ENCODE assay signal across 8 cellular contexts in the genomic region with DNA sequence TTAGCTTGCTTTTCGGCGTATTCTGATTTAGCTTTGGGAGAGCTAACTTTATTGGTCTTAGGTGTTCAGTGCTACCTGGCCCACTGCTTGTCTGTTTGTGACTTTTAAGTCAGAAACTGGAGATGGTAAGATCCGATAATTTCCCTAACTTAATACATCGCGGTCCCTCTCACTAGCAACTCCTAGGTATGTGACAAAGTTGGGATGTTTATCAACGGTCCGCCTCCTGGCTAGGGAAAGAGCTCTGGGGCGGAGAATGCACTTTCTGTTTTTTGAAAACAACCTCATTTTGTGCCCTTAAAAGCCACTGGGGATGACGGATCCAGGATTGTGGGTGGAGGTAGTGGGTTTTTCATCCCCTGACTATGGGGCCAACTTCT. TPM values are rescaled to one million over a fixed set of nuclear protein-coding genes. Genes with fewer than 3 reads are reported as not detected.
DNase-seq lines count a peak whose midpoint lies in the region; ATAC-seq and TF ChIP-seq lines count a peak whose summit lies in the region.

No MANE protein-coding gene starts in this region.

- peaks cover 61% of the 10 kb centered on the region for H3K79me2 ChIP-seq in ACC112 (ENCODE audit: control insufficient read depth, insufficient read depth, low read length, unreplicated experiment)

- no peak overlapping the region for H2AFZ ChIP-seq in ACC112 (ENCODE audit: low read length, unreplicated experiment)

- H3K4me3 ChIP-seq in ACC112 (ENCODE audit: low read depth, low read length) (peak overlapping the region; percentile 95), HUES6 (ENCODE audit: low read depth, low read length) (peak overlapping the region; percentile 94), body of pancreas (peak overlapping the region; percentile 71 to 97), mesodermal cell (ENCODE audit: extremely low read depth, insufficient read depth, low read length, poor library complexity, severe bottlenecking) (peak overlapping the region; percentile 95)

- 0 to 1% methylated on average over 7 to 9 of the region's 9 CpGs for WGBS in body of pancreas, 2 donors
- WGBS in mesodermal cell (ENCODE audit: insufficient coverage in 2 of 2), 2 experiments, result 0 to 20% methylated on average over 1 to 2 of the region's 9 CpGs

- peaks cover 36% of the 10 kb centered on the region for H3K4me1 ChIP-seq in ACC112 (ENCODE audit: control insufficient read depth, insufficient read depth, low read length, unreplicated experiment)
- H3K4me1 ChIP-seq in HUES6 (ENCODE audit: control insufficient read depth, insufficient read depth, low read length), result peaks cover 53% of the 10 kb centered on the region
- H3K4me1 ChIP-seq in body of pancreas, result peaks cover 74% of the 10 kb centered on the region
- H3K4me1 ChIP-seq in mesodermal cell (ENCODE audit: control insufficient read depth, insufficient read depth, low read length, poor library complexity, severe bottlenecking), result peaks cover 45% of the 10 kb centered on the region

- peak overlapping the region; percentile 93 for H3K9ac ChIP-seq in HUES6 (ENCODE audit: low read length)

- H3K36me3 ChIP-seq in ACC112 (ENCODE audit: insufficient read depth, low read length), result peaks cover 19% of the 10 kb centered on the region
- H3K36me3 ChIP-seq in HUES6 (ENCODE audit: control insufficient read depth, insufficient read depth, low read length), result peaks cover 28% of the 10 kb centered on the region
- H3K36me3 ChIP-seq in body of pancreas (replicated peaks in 1 of 2; ENCODE audit: insufficient read depth in 1 of 2, low read depth in 2 of 2), result peaks cover 0 to 4% of the 10 kb centered on the region in 2 donors
- peaks cover 30% of the 10 kb centered on the region for H3K36me3 ChIP-seq in mesodermal cell (ENCODE audit: control insufficient read depth, insufficient read depth, low read length)

- TF ChIP-seq CTCF in body of pancreas (IDR thresholded peaks at IDR 0.05), result no peak
- TF ChIP-seq CTCF in GM10266 (IDR thresholded peaks at IDR 0.05; ENCODE audit: control insufficient read depth, insufficient read depth, low read depth, missing control alignments), result no peak

- no peak for DNase-seq in body of pancreas
- DNase-seq in NCI-H748 (lab: John Stamatoyannopoulos, UW; ENCODE audit: unreplicated experiment), result no peak
- DNase-seq in AG20443 (ENCODE audit: low spot score), result no peak
- DNase-seq in activated CD4-positive, CD25-positive, alpha-beta regulatory T cell (lab: John Stamatoyannopoulos, UW), result no peak
- no peak for DNase-seq in GM10266 (ENCODE audit: extremely low spot score)

- intact Hi-C loops in body of pancreas (cut with DNase I), result no loop called here

- no peaks in the 10 kb centered on the region for H3K27me3 ChIP-seq in ACC112 (ENCODE audit: insufficient read depth, low read length)
- H3K27me3 ChIP-seq in HUES6 (ENCODE audit: control insufficient read depth, insufficient read depth, low read length), result peaks cover 22% of the 10 kb centered on the region
- H3K27me3 ChIP-seq in body of pancreas, result no peaks in the 10 kb centered on the region

- TF ChIP-seq POLR2A in body of pancreas (IDR thresholded peaks at IDR 0.05), result no peak

- no peak for ATAC-seq in body of pancreas

- H3K27ac ChIP-seq in ACC112 (ENCODE audit: low read depth, low read length) (peak overlapping the region; percentile 97), HUES6 (ENCODE audit: low read depth, low read length) (no peak overlapping the region), body of pancreas (peak overlapping the region; percentile 98 to 100 (median 99)), mesodermal cell (ENCODE audit: low read depth, low read length, severe bottlenecking) (no peak overlapping the region)

- H3K9me3 ChIP-seq in HUES6 (ENCODE audit: control insufficient read depth, insufficient read depth, low read depth, low read length) (no peaks in the 10 kb centered on the region), body of pancreas (no peaks in the 10 kb centered on the region), mesodermal cell (ENCODE audit: control insufficient read depth, low read length) (no peaks in the 10 kb centered on the region)

RNA-seq across cellular contexts. Expression of a gene that starts 1.2 kb away (rescaled TPM):
- total RNA-seq in body of pancreas, result 10 to 100 TPM; 11.9 to 28.3 TPM
- polyA plus RNA-seq in mesodermal cell (2013, experiment 1 of 2), result 39.8 TPM
- polyA plus RNA-seq in mesodermal cell (2013, experiment 2 of 2), result 35.8 TPM

RNA-seq across cellular contexts. Expression of a gene that starts 22.4 kb away (rescaled TPM):
- not detected for total RNA-seq in body of pancreas
- polyA plus RNA-seq in mesodermal cell (2013, experiment 1 of 2), result 10.7 TPM
- polyA plus RNA-seq in mesodermal cell (2013, experiment 2 of 2), result 9.6 TPM

Comparison
In these comparisons a context has a peak if more than half of its experiments do, and no peak if none do; other contexts are left out.
1. H3K27ac ChIP-seq: peak in ACC112 (single experiment) and body of pancreas (4 of 4); none in HUES6 (single experiment) and mesodermal cell (single experiment).
2. Peak in every context shown above with its lines, with median percentiles within 50 percentile points of each other: H3K4me3 ChIP-seq.